ENCODE assay signal across 12 cellular contexts in genomic region chr14:59707778-59708635, GRCh38.
A peak's percentile ranks its signal among the peaks of the same experiment; 100 is the strongest.
DNase-seq lines count a peak whose midpoint lies in the region; ATAC-seq and TF ChIP-seq lines count a peak whose summit lies in the region.
"Had no signal": no experiment of that assay in that cellular context is flagged by ENCODE, and none has a peak within 500 bp of the region (broad histone marks: within the 10 kb centered on the region; RNA-seq: fewer than 3 reads in every experiment).

No MANE protein-coding gene starts in this region.

- H3K9me3 ChIP-seq in PC-3 (ENCODE audit: low read length) (no peaks in the 10 kb centered on the region), gastrocnemius medialis (no peaks in the 10 kb centered on the region), esophagus muscularis mucosa (no peaks in the 10 kb centered on the region), aorta (ENCODE audit: control insufficient read depth, low read length) (no peaks in the 10 kb centered on the region)
- H3K9me3 ChIP-seq: transverse colon had no signal

- TF ChIP-seq CTCF in PC-3 (conservative IDR thresholded peaks at IDR 0.05; ENCODE audit: low read depth, low read length) (peak; percentile 18; the same call in 1 of the 2 replicates), gastrocnemius medialis (IDR thresholded peaks at IDR 0.05 in 4 of 5, conservative IDR thresholded peaks at IDR 0.05 in 1 of 5) (no peak), esophagus muscularis mucosa (IDR thresholded peaks at IDR 0.05) (no peak)

- H3K4me1 ChIP-seq in PC-3 (ENCODE audit: insufficient read depth, low read length), result no peaks in the 10 kb centered on the region
- no peaks in the 10 kb centered on the region for H3K4me1 ChIP-seq in gastrocnemius medialis
- H3K4me1 ChIP-seq in esophagus muscularis mucosa, result peaks cover 0 to 8% (median 4%) of the 10 kb centered on the region in 4 donors
- H3K4me1 ChIP-seq in aorta (ENCODE audit: control insufficient read depth in 1 of 2, insufficient read depth in 2 of 2, low read length in 2 of 2), result no peaks in the 10 kb centered on the region
- H3K4me1 ChIP-seq: transverse colon had no signal

- CTCF ChIA-PET in PC-3 (lab: Charles Lee), result interaction anchor here (0.6 to 3.0 kb wide), 4 partner anchors 63 to 1126 kb away, joined by 3 to 14 read pairs (median 4); no protein-coding TSS in a partner anchor

- TF ChIP-seq POLR2A in gastrocnemius medialis (IDR thresholded peaks at IDR 0.05) (no peak), esophagus muscularis mucosa (IDR thresholded peaks at IDR 0.05; ENCODE audit: low read depth) (no peak)

- POLR2A ChIA-PET in PC-3 (lab: Charles Lee; ENCODE audit: unreplicated experiment), result no interaction called here

- BruUV-seq in PC-3 (replicated peaks; lab: Mats Ljungman, UMichigan), result no TSS peak

- no peak overlapping the region for H3K4me2 ChIP-seq in PC-3 (ENCODE audit: low read length)

- H3K27me3 ChIP-seq in PC-3 (ENCODE audit: low read length) (peaks cover 87% of the 10 kb centered on the region), gastrocnemius medialis (no peaks in the 10 kb centered on the region), esophagus muscularis mucosa (no peaks in the 10 kb centered on the region), aorta (ENCODE audit: control insufficient read depth in 1 of 2, insufficient read depth in 2 of 2, low read length in 1 of 2) (no peaks in the 10 kb centered on the region)
- H3K27me3 ChIP-seq: transverse colon had no signal

- no peaks in the 10 kb centered on the region for H4K20me1 ChIP-seq in PC-3 (ENCODE audit: low read length)

- no peak for TF ChIP-seq EP300 in esophagus muscularis mucosa (IDR thresholded peaks at IDR 0.05)

- DNase-seq in NCI-H510A treated with DMSO at 0.1 percent for 48 hours (lab: John Stamatoyannopoulos, UW) (peak; percentile 1), NCI-H510A (lab: John Stamatoyannopoulos, UW) (no peak), PC-3 (peak; percentile 33), fibroblast of peridontal ligament (ENCODE audit: extremely low read depth) (peak; percentile 5), gastrocnemius medialis (peak in 1 of 2 donors; percentile 21), AML-193 (lab: John Stamatoyannopoulos, UW) (no peak), esophagus muscularis mucosa (ENCODE audit: extremely low spot score) (no peak), aorta (no peak)
- DNase-seq: activated naive CD8-positive, alpha-beta T cell treated with anti-CD3 and anti-CD28 coated beads, Interleukin-2, amount 10 ng/mL, durations not matched to agents 7 days and 5 days; endodermal cell; NCI-H187 treated with DMSO at 0.1 percent for 48 hours; transverse colon had no signal

- intact Hi-C loops in PC-3 (cut with micrococcal nuclease) (loop anchor here (1.0 to 5.0 kb wide), 3 partner anchors 189 to 474 kb away; no protein-coding TSS in a partner anchor), gastrocnemius medialis (cut with DNase I; ENCODE audit: low total_unique reads) (loop anchor here (5.0 kb wide), 1 partner anchor 189 kb away; no protein-coding TSS in a partner anchor), esophagus muscularis mucosa (cut with DNase I) (no loop called here), aorta (cut with DNase I) (loop anchor here (5.0 kb wide), 1 partner anchor 189 kb away; no protein-coding TSS in a partner anchor)

- H3K9ac ChIP-seq in PC-3 (ENCODE audit: low read length), result no peak overlapping the region

- in situ Hi-C loops in gastrocnemius medialis (cut with MboI; ENCODE audit: low sequenced_read_pairs in 4 of 4), result no loop called here

- H3K27ac ChIP-seq in PC-3 (ENCODE audit: low read length) (no peak overlapping the region), gastrocnemius medialis (no peak overlapping the region), esophagus muscularis mucosa (replicated peaks in 1 of 4) (no peak overlapping the region), aorta (ENCODE audit: low read depth in 1 of 2, low read length in 2 of 2) (no peak overlapping the region)
- H3K27ac ChIP-seq: transverse colon had no signal

- no peaks in the 10 kb centered on the region for H3K79me2 ChIP-seq in PC-3 (ENCODE audit: low read length)

- H3K36me3 ChIP-seq in PC-3 (ENCODE audit: low read depth, low read length), result no peaks in the 10 kb centered on the region
- H3K36me3 ChIP-seq in gastrocnemius medialis, result no peaks in the 10 kb centered on the region
- H3K36me3 ChIP-seq in esophagus muscularis mucosa, result no peaks in the 10 kb centered on the region
- H3K36me3 ChIP-seq in aorta (ENCODE audit: control insufficient read depth in 1 of 2, insufficient read depth in 2 of 2, low read length in 1 of 2), result no peaks in the 10 kb centered on the region
- H3K36me3 ChIP-seq: transverse colon had no signal

- H3K4me3 ChIP-seq in PC-3 (ENCODE audit: low read length), result no peak overlapping the region
- no peak overlapping the region for H3K4me3 ChIP-seq in gastrocnemius medialis
- H3K4me3 ChIP-seq in esophagus muscularis mucosa, result no peak overlapping the region
- no peak overlapping the region for H3K4me3 ChIP-seq in aorta (ENCODE audit: low read length in 2 of 2)
- H3K4me3 ChIP-seq: transverse colon had no signal

- 35% methylated on average over 7 of the region's 7 CpGs for WGBS in esophagus muscularis mucosa
- 14 to 18% methylated on average over 7 of the region's 7 CpGs for WGBS in aorta, 2 donors

- H2AFZ ChIP-seq in PC-3 (ENCODE audit: low read length), result no peak overlapping the region

- H3K9me2 ChIP-seq in PC-3 (replicated peaks; ENCODE audit: low read length), result no peaks in the 10 kb centered on the region

- ATAC-seq in PC-3 (peak; percentile 61), gastrocnemius medialis (peak; percentile 79 to 81), aorta (ENCODE audit: low FRiP score) (no peak)

- H3F3A ChIP-seq in PC-3 (ENCODE audit: low read length, unreplicated experiment), result no peaks in the 10 kb centered on the region

Comparison
In these comparisons a context has a peak if more than half of its experiments do, and no peak if none do; other contexts are left out.
1. DNase-seq: peak in NCI-H510A treated with DMSO at 0.1 percent for 48 hours (single experiment), PC-3 (single experiment) and fibroblast of peridontal ligament (single experiment); none in NCI-H510A (single experiment), AML-193 (0 of 2), esophagus muscularis mucosa (single experiment) and aorta (0 of 2).